In genomic region chr10:6239213-6239991, GRCh38 we compare ENCODE assay signal across 10 cellular contexts. TPM values are rescaled to one million over a fixed set of nuclear protein-coding genes. Genes with fewer than 3 reads are reported as not detected.
A peak's percentile ranks its signal among the peaks of the same experiment; 100 is the strongest.
DNase-seq lines count a peak whose midpoint lies in the region; ATAC-seq, FAIRE-seq and TF ChIP-seq lines count a peak whose summit lies in the region.
"Had no signal": no experiment of that assay in that cellular context is flagged by ENCODE, and none has a peak within 500 bp of the region (broad histone marks: within the 10 kb centered on the region; RNA-seq: fewer than 3 reads in every experiment).

No MANE protein-coding gene starts in this region.

- ATAC-seq in Right ventricle myocardium superior (ENCODE audit: poor library complexity): peak; percentile 39
- ATAC-seq in GM23338: no peak

- no peak overlapping the region for H3K4me3 ChIP-seq in adipocyte (ENCODE audit: low read length)
- H3K4me3 ChIP-seq in keratinocyte (ENCODE audit: control insufficient read depth in 2 of 3, extremely low read depth in 1 of 3, insufficient read depth in 2 of 3, low read depth in 1 of 3, low read length in 3 of 3): no peak overlapping the region
- H3K4me3 ChIP-seq in GM23338: no peak overlapping the region

- peaks cover 5% of the 10 kb centered on the region; the same call in 1 of the 3 replicates for H3K9me3 Mint-ChIP-seq in GM23338

- DNase-seq in Right ventricle myocardium superior (no peak), cardiac septum (ENCODE audit: low spot score) (no peak), T-helper 1 cell (peak in 3 of 5 donors; percentile 8 to 79 (median 21)), adipocyte (ENCODE audit: low read depth) (peak; percentile 96), keratinocyte (ENCODE audit: low read depth, low spot score) (peak; percentile 98), NCI-H2171 treated with DMSO at 0.1 percent for 48 hours (lab: John Stamatoyannopoulos, UW) (no peak), GM23338 (ENCODE audit: low spot score) (no peak)
- DNase-seq in stimulated activated CD8-positive, alpha-beta memory T cell treated with anti-CD3 and anti-CD28 coated beads, Interleukin-12 subunit alpha, Interleukin-12 subunit beta, amount 100 ng/mL, for 24 hours (ENCODE audit: extremely low read depth): peak; percentile 32

- no peak for TF ChIP-seq CTCF in keratinocyte (optimal IDR thresholded peaks at IDR 0.05 in 1 of 3, IDR thresholded peaks at IDR 0.05 in 1 of 3, conservative IDR thresholded peaks at IDR 0.05 in 1 of 3; ENCODE audit: extremely low read depth in 1 of 3, insufficient read depth in 2 of 3, low read length in 3 of 3)
- TF ChIP-seq CTCF in GM23338 (conservative IDR thresholded peaks at IDR 0.05; ENCODE audit: low read depth in 2 of 2): no peak

- peaks cover 12% of the 10 kb centered on the region for H3K36me3 Mint-ChIP-seq in GM23338 (ENCODE audit: low read depth)

- H3F3A ChIP-seq in GM23338 (replicated peaks; ENCODE audit: low read depth): no peaks in the 10 kb centered on the region

- H4K20me1 ChIP-seq in keratinocyte (ENCODE audit: control insufficient read depth, extremely low read depth, insufficient read depth, low read length) (no peaks in the 10 kb centered on the region), GM23338 (replicated peaks; ENCODE audit: insufficient read depth) (no peaks in the 10 kb centered on the region; the same call in 1 of the 2 replicates)

- no peak overlapping the region for H3K4me3 Mint-ChIP-seq in GM23338

- H3K27ac Mint-ChIP-seq in GM23338: no peak overlapping the region

- H3K27me3 Mint-ChIP-seq in GM23338 (ENCODE audit: insufficient read depth, low read depth, poor library complexity): peaks cover 12% of the 10 kb centered on the region

- H3K27me3 ChIP-seq in adipocyte (replicated peaks; ENCODE audit: control insufficient read depth, insufficient read depth, low read length): no peaks in the 10 kb centered on the region
- no peaks in the 10 kb centered on the region for H3K27me3 ChIP-seq in keratinocyte (ENCODE audit: control insufficient read depth, extremely low read depth, insufficient read depth, low read length)
- no peaks in the 10 kb centered on the region for H3K27me3 ChIP-seq in GM23338 (ENCODE audit: insufficient read depth)

- no peaks in the 10 kb centered on the region for H3K9me1 ChIP-seq in keratinocyte (ENCODE audit: control insufficient read depth, extremely low read depth, insufficient read depth, low read length)

- H3K79me2 ChIP-seq in keratinocyte (ENCODE audit: control insufficient read depth, insufficient read depth, low read length): no peaks in the 10 kb centered on the region
- H3K79me2 ChIP-seq in GM23338 (replicated peaks; ENCODE audit: insufficient read depth): no peaks in the 10 kb centered on the region

- peak; percentile 100 for FAIRE-seq in keratinocyte (lab: Jason Lieb, UNC)
- FAIRE-seq: frontal cortex, G401.6 had no signal

- no peaks in the 10 kb centered on the region for H3K9me3 ChIP-seq in adipocyte (ENCODE audit: control insufficient read depth, low read length)
- H3K9me3 ChIP-seq in keratinocyte (ENCODE audit: control insufficient read depth, low read depth, low read length): no peaks in the 10 kb centered on the region

- dilution Hi-C loops in keratinocyte (cut with MboI; ENCODE audit: extremely low pct_ligation_motif_present, low sequenced_read_pairs): no loop called here

- no peaks in the 10 kb centered on the region for H3K9me2 ChIP-seq in GM23338 (ENCODE audit: insufficient read depth)

- no peaks in the 10 kb centered on the region for H3K4me1 Mint-ChIP-seq in GM23338

- H2AFZ ChIP-seq in keratinocyte (ENCODE audit: control insufficient read depth, low read length) (no peak overlapping the region), GM23338 (no peak overlapping the region)

- H3K36me3 ChIP-seq in adipocyte (ENCODE audit: control insufficient read depth, insufficient read depth, low read length, severe bottlenecking) (peaks cover 24% of the 10 kb centered on the region), keratinocyte (ENCODE audit: control insufficient read depth in 2 of 2, extremely low read depth in 1 of 2, insufficient read depth in 2 of 2, low read length in 2 of 2) (no peaks in the 10 kb centered on the region), GM23338 (ENCODE audit: insufficient read depth) (no peaks in the 10 kb centered on the region)

- H3K4me2 ChIP-seq in keratinocyte (ENCODE audit: control insufficient read depth, extremely low read depth, insufficient read depth, low read depth, low read length): peak overlapping the region; percentile 57
- no peak overlapping the region for H3K4me2 ChIP-seq in GM23338

- intact Hi-C loops in Right ventricle myocardium superior (cut with DNase I) (no loop called here), cardiac septum (cut with DNase I) (loop anchor here (1.0 kb wide), 1 partner anchor 36 kb away; no protein-coding TSS in a partner anchor)

- peak overlapping the region; percentile 34 for H3K27ac ChIP-seq in keratinocyte (ENCODE audit: control insufficient read depth, insufficient read depth, low read length)
- no peak overlapping the region for H3K27ac ChIP-seq in GM23338 (ENCODE audit: low read depth)

- no peaks in the 10 kb centered on the region for H3K4me1 ChIP-seq in adipocyte (ENCODE audit: control insufficient read depth, insufficient read depth, low read length)
- H3K4me1 ChIP-seq in keratinocyte (ENCODE audit: control insufficient read depth, extremely low read depth, insufficient read depth, low read length): peaks cover 10% of the 10 kb centered on the region
- H3K4me1 ChIP-seq in GM23338 (ENCODE audit: insufficient read depth): no peaks in the 10 kb centered on the region

- H3K9ac ChIP-seq in adipocyte (ENCODE audit: low read length) (no peak overlapping the region), keratinocyte (ENCODE audit: control insufficient read depth, extremely low read depth, insufficient read depth, low read length) (no peak overlapping the region)

TF ChIP-seq in GM23338, 12 proteins besides CTCF, POLR2A, EP300 and RAD21 (continues in another document):
- TF ChIP-seq STAT1 (IDR thresholded peaks at IDR 0.05; ENCODE audit: unreplicated experiment): no peak
- TF ChIP-seq ZNF114 (CRISPR knock-in tag; IDR thresholded peaks at IDR 0.05): no peak
- no peak for TF ChIP-seq POLR2AphosphoS5 (IDR thresholded peaks at IDR 0.05; ENCODE audit: low read depth)
- TF ChIP-seq ETS1 (IDR thresholded peaks at IDR 0.05): no peak

RNA-seq across cellular contexts. Expression of gene PFKFB3, which starts 36.7 kb away (rescaled TPM):
- 24.7 TPM for total RNA-seq in Right ventricle myocardium superior
- total RNA-seq in cardiac septum: 13.8 TPM
- polyA plus RNA-seq in keratinocyte: 14.0 to 21.3 TPM (median 18.6 TPM) in 3 replicates
- polyA plus RNA-seq in keratinocyte (2011; ENCODE audit: low read depth): 9.7 TPM
- polyA plus RNA-seq in keratinocyte (2011; cell fraction: cytosol; rRNA removed): 10.1 and 12.3 TPM in 2 replicates
- 38.8 and 41.3 TPM in 2 replicates for polyA plus RNA-seq in keratinocyte (2011; cell fraction: nucleus; rRNA removed)
- polyA plus RNA-seq in keratinocyte (2012; ENCODE audit: low replicate concordance): 20.0 and 30.1 TPM in 2 replicates
- 14.3 to 51.9 TPM (median 22.7 TPM) in 3 replicates for polyA minus RNA-seq in keratinocyte
- polyA minus RNA-seq in keratinocyte (2011; cell fraction: cytosol; rRNA and poly(A)+ RNA removed): 11.9 TPM
- 21.3 and 28.9 TPM in 2 replicates for polyA minus RNA-seq in keratinocyte (2011; cell fraction: nucleus; rRNA and poly(A)+ RNA removed)
- total RNA-seq in GM23338 (2014; rRNA removed; shearing (Covaris generic)): 16.4 and 26.8 TPM in 2 replicates
- polyA plus RNA-seq in GM23338 (2016; fragmentation: Nextera tagmentation; extraction: Ambion mirVana): 9.5 and 11.4 TPM in 2 replicates

Comparison
In these comparisons a context has a peak if more than half of its experiments do, and no peak if none do; other contexts are left out.
1. DNase-seq: peak in T-helper 1 cell (3 of 5), adipocyte (single experiment), keratinocyte (single experiment) and stimulated activated CD8-positive, alpha-beta memory T cell treated with anti-CD3 and anti-CD28 coated beads, Interleukin-12 subunit alpha, Interleukin-12 subunit beta, amount 100 ng/mL, for 24 hours (single experiment); none in Right ventricle myocardium superior (single experiment), cardiac septum (single experiment), NCI-H2171 treated with DMSO at 0.1 percent for 48 hours (single experiment) and GM23338 (single experiment).